8 cellular contexts compared by ENCODE assay signal in genomic region chr15:35289029-35289617, GRCh38.
DNase-seq lines count a peak whose midpoint lies in the region; ATAC-seq lines count a peak whose summit lies in the region.

No MANE protein-coding gene starts in this region.

- H3K36me3 ChIP-seq in GM23248 (ENCODE audit: low read depth) (no peaks in the 10 kb centered on the region), mesendoderm (ENCODE audit: control insufficient read depth, insufficient read depth, low read length) (no peaks in the 10 kb centered on the region)

- no peak overlapping the region for H3K27ac ChIP-seq in GM23248
- no peak overlapping the region for H3K27ac ChIP-seq in mesendoderm (ENCODE audit: low read depth, low read length)

- H2BK15ac ChIP-seq in mesendoderm (replicated peaks; ENCODE audit: low read depth) = no peak overlapping the region

- no peak overlapping the region for H2AFZ ChIP-seq in GM23248

- in situ Hi-C loops in GM23248 (cut with MboI) = loop anchor here (10.0 to 25.0 kb wide), 3 partner anchors 214 to 1823 kb away; partner anchors contain the start of gene MEIS2

- H3K9me3 ChIP-seq in GM23248 (ENCODE audit: low read depth) = no peaks in the 10 kb centered on the region

- no peaks in the 10 kb centered on the region for H3K9me2 ChIP-seq in GM23248 (ENCODE audit: insufficient read depth)

- H3F3A ChIP-seq in GM23248 (ENCODE audit: insufficient read depth) = peaks cover 14% of the 10 kb centered on the region

- H3K27me3 ChIP-seq in GM23248 (replicated peaks; ENCODE audit: insufficient read depth) (no peaks in the 10 kb centered on the region), mesendoderm (ENCODE audit: insufficient read depth, low read length, poor library complexity) (no peaks in the 10 kb centered on the region)

- no peak overlapping the region for H3K4me2 ChIP-seq in GM23248 (ENCODE audit: unreplicated experiment)
- no peak overlapping the region for H3K4me2 ChIP-seq in mesendoderm (ENCODE audit: low read length)

- H2BK120ac ChIP-seq in mesendoderm (ENCODE audit: low read depth, low read length) = no peak overlapping the region

- H3K4ac ChIP-seq in mesendoderm (ENCODE audit: low read depth, low read length) = no peak overlapping the region

- H4K20me1 ChIP-seq in GM23248 (ENCODE audit: insufficient read depth) = no peaks in the 10 kb centered on the region

- ATAC-seq in GM21367 (IDR thresholded peaks at IDR 0.05; ENCODE audit: unreplicated experiment) = no peak
- ATAC-seq in HG02840 (IDR thresholded peaks at IDR 0.05; ENCODE audit: low FRiP score, unreplicated experiment) = no peak

- H3K79me2 ChIP-seq in GM23248 (ENCODE audit: insufficient read depth) = no peaks in the 10 kb centered on the region
- no peaks in the 10 kb centered on the region for H3K79me2 ChIP-seq in mesendoderm (ENCODE audit: control insufficient read depth, insufficient read depth, low read length)

- H2AK5ac ChIP-seq in mesendoderm (ENCODE audit: low read length) = no peak overlapping the region

- DNase-seq in COLO668 (lab: John Stamatoyannopoulos, UW; ENCODE audit: unreplicated experiment) = peak; percentile 7
- DNase-seq in GM23248 = peak; percentile 77
- peak; percentile 54 for DNase-seq in NCI-H460 (ENCODE audit: extremely low read depth, low read depth)
- DNase-seq in dedifferentiated amniotic fluid mesenchymal stem cell (ENCODE audit: extremely low spot score) = peak; percentile 83
- peak; percentile 65 for DNase-seq in mesendoderm
- DNase-seq in GF-D8 (lab: John Stamatoyannopoulos, UW) = no peak

- no peak overlapping the region for H3K56ac ChIP-seq in mesendoderm (ENCODE audit: low read length)

- H4K5ac ChIP-seq in mesendoderm (ENCODE audit: low read length) = no peak overlapping the region

- no peaks in the 10 kb centered on the region for H3K79me1 ChIP-seq in mesendoderm (ENCODE audit: low read length)

- H3K18ac ChIP-seq in mesendoderm (ENCODE audit: low read length) = no peak overlapping the region

- no peak overlapping the region for H3K9ac ChIP-seq in GM23248
- H3K9ac ChIP-seq in mesendoderm (ENCODE audit: low read length) = no peak overlapping the region

- no peak overlapping the region for H4K8ac ChIP-seq in mesendoderm (ENCODE audit: low read depth, low read length)

- H3K4me3 ChIP-seq in GM23248 (no peak overlapping the region), mesendoderm (ENCODE audit: low read length) (no peak overlapping the region)

- 38 to 40% methylated on average over 3 of the region's 3 CpGs for WGBS in GM23248 (ENCODE audit: low coverage in 1 of 2, low lambda C conversion rate in 2 of 2, missing lambda C conversion rate in 2 of 2), 2 experiments
- no CpG with 5 or more reads among the region's 3 CpGs for WGBS in mesendoderm (ENCODE audit: extremely low coverage, insufficient coverage, low lambda C conversion rate)

- no peak overlapping the region for H2BK5ac ChIP-seq in mesendoderm (ENCODE audit: low read length)

- H3K4me1 ChIP-seq in GM23248 (ENCODE audit: insufficient read depth) (peaks cover 14% of the 10 kb centered on the region), mesendoderm (ENCODE audit: control insufficient read depth, low read depth, low read length) (no peaks in the 10 kb centered on the region)

- H3K23ac ChIP-seq in mesendoderm (ENCODE audit: low read length) = no peak overlapping the region
